In the genomic region with DNA sequence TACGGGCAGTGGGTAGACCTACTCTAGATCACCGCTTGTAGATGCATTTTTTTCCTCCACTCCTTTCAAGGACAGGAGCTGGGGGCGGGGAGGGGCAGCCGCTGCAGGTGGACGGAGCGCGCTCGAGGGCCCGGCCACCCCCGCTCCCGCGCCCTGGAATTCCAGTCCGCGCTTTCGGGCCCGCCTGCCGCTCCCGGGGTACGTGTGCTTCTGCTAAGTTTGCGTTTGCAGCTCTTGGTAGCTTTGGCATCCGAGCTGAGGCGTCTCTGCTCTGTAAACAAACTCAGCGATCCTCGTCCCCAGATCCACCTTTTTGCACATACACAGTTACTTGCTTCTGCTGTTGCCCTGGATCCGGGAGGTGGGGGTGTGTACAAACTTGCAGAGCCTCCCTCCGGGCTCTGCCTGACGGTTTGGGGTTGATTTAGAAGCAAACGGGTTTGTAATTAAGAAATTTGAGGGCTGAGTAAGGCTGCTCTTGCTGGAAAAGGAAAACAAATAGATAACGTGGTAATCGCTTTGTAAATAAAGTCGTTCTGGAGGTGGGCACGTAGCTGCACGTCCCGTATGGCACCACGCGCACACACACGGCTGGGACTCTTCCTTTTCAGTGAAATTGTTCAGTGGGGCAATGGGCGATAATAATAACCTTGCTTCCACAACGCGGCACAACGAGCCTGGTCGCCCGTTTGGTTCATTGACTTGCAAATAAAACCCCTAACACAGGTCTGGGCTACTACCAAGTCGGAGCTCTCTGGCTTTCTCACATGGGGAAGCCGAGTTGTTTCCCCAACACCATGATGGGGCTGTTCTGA, we compare ENCODE assay signal across 8 cellular contexts. TPM values are rescaled to one million over a fixed set of nuclear protein-coding genes. Genes with fewer than 3 reads are reported as not detected.
DNase-seq lines count a peak whose midpoint lies in the region; ATAC-seq, FAIRE-seq and TF ChIP-seq lines count a peak whose summit lies in the region.

No MANE protein-coding gene starts in this region.

- POLR2A ChIA-PET in Caco-2 (lab: Charles Lee): interaction anchor here (0.6 to 2.1 kb wide), 22 partner anchors 11 to 752 kb away, joined by 3 to 19 read pairs (median 4); no protein-coding TSS in a partner anchor
- POLR2A ChIA-PET in endothelial cell of umbilical vein (lab: Charles Lee): interaction anchor here (0.6 to 4.2 kb wide), 18 partner anchors 116 to 1066 kb away, joined by 3 to 29 read pairs (median 4); no protein-coding TSS in a partner anchor

- peak overlapping the region; percentile 96 for H3K27ac ChIP-seq in HUES48 (ENCODE audit: low read depth, low read length)
- peak overlapping the region; percentile 89 for H3K27ac ChIP-seq in endothelial cell of umbilical vein (ENCODE audit: insufficient read depth, low read depth, low read length)

- no peaks in the 10 kb centered on the region for H3K27me3 Mint-ChIP-seq in Caco-2 (ENCODE audit: insufficient read depth, unreplicated experiment)

- no peaks in the 10 kb centered on the region for H3K9me3 Mint-ChIP-seq in Caco-2 (ENCODE audit: unreplicated experiment)

- TF ChIP-seq POLR2A in endothelial cell of umbilical vein (IDR thresholded peaks at IDR 0.05; ENCODE audit: low read depth, low read length): no peak

- H3K9me3 ChIP-seq in Caco-2: no peaks in the 10 kb centered on the region
- H3K9me3 ChIP-seq in HUES48 (ENCODE audit: control insufficient read depth, insufficient read depth, low read length): no peaks in the 10 kb centered on the region
- no peaks in the 10 kb centered on the region for H3K9me3 ChIP-seq in NT2/D1 (ENCODE audit: insufficient read depth, low read length)
- H3K9me3 ChIP-seq in endothelial cell of umbilical vein (replicated peaks; ENCODE audit: control insufficient read depth, insufficient read depth, low read length): no peaks in the 10 kb centered on the region

- H3K9me1 ChIP-seq in endothelial cell of umbilical vein (replicated peaks; ENCODE audit: control insufficient read depth, extremely low read depth, insufficient read depth, low read length): no peaks in the 10 kb centered on the region

- CTCF ChIA-PET in Caco-2 (lab: Charles Lee) (interaction anchor here (0.6 to 1.9 kb wide), 7 partner anchors 11 to 478 kb away, joined by 3 to 11 read pairs (median 6); no protein-coding TSS in a partner anchor), endothelial cell of umbilical vein (lab: Charles Lee) (interaction anchor here (1.1 to 3.0 kb wide), 14 partner anchors 9 to 1546 kb away, joined by 3 to 20 read pairs (median 6); no protein-coding TSS in a partner anchor)

- peak overlapping the region; percentile 92 for H3K4me2 ChIP-seq in endothelial cell of umbilical vein (ENCODE audit: insufficient read depth, low read length)

- peak; percentile 86 for FAIRE-seq in endothelial cell of umbilical vein (lab: Jason Lieb, UNC)

- H3K79me2 ChIP-seq in endothelial cell of umbilical vein (ENCODE audit: control insufficient read depth, insufficient read depth, low read length): peaks cover 33% of the 10 kb centered on the region

- H3K27me3 ChIP-seq in Caco-2 (replicated peaks; ENCODE audit: control insufficient read depth, insufficient read depth, low read length) (no peaks in the 10 kb centered on the region), HUES48 (ENCODE audit: control insufficient read depth, insufficient read depth, low read length) (no peaks in the 10 kb centered on the region), NT2/D1 (ENCODE audit: insufficient read depth, insufficient read length) (no peaks in the 10 kb centered on the region), endothelial cell of umbilical vein (ENCODE audit: control insufficient read depth in 2 of 2, insufficient read depth in 2 of 2, low read length in 2 of 2) (no peaks in the 10 kb centered on the region)

- TSS peak; percentile 89 for BruUV-seq in Caco-2 (replicated peaks; lab: Mats Ljungman, UMichigan)
- BruUV-seq in endothelial cell of umbilical vein (replicated peaks; lab: Mats Ljungman, UMichigan): TSS peak; percentile 67

- intact Hi-C loops in Caco-2 (cut with micrococcal nuclease; ENCODE audit: unreplicated experiment) (loop anchor here (1.0 to 5.0 kb wide), 10 partner anchors 57 to 551 kb away; no protein-coding TSS in a partner anchor), endothelial cell of umbilical vein (cut with micrococcal nuclease) (loop anchor here (1.0 to 10.0 kb wide), 11 partner anchors 27 to 1949 kb away; no protein-coding TSS in a partner anchor)

- H3K4me3 ChIP-seq in Caco-2 (ENCODE audit: low read depth, low read length) (peak overlapping the region; percentile 90), HUES48 (ENCODE audit: low read depth, low read length) (peak overlapping the region; percentile 89), NT2/D1 (ENCODE audit: insufficient read length, low read depth) (peak overlapping the region; percentile 94), endothelial cell of umbilical vein (replicated peaks in 1 of 3; ENCODE audit: insufficient read depth in 1 of 3, low read depth in 1 of 3, low read length in 3 of 3) (peak overlapping the region; percentile 57 to 93 (median 62))

- peaks cover 41% of the 10 kb centered on the region for H3K4me1 Mint-ChIP-seq in Caco-2 (ENCODE audit: low read depth, unreplicated experiment)

- peaks cover 3% of the 10 kb centered on the region; the same call in 1 of the 2 replicates for H3K36me3 ChIP-seq in Caco-2 (ENCODE audit: control insufficient read depth, insufficient read depth, low read length)
- H3K36me3 ChIP-seq in HUES48 (ENCODE audit: control insufficient read depth, insufficient read depth, low read length): peaks cover 17% of the 10 kb centered on the region
- peaks cover 25% of the 10 kb centered on the region for H3K36me3 ChIP-seq in NT2/D1 (ENCODE audit: insufficient read depth, insufficient read length, low read length)
- no peaks in the 10 kb centered on the region for H3K36me3 ChIP-seq in endothelial cell of umbilical vein (ENCODE audit: control insufficient read depth in 2 of 2, extremely low read depth in 1 of 2, insufficient read depth in 2 of 2, low read length in 2 of 2)

- no peaks in the 10 kb centered on the region for H4K20me1 ChIP-seq in endothelial cell of umbilical vein (replicated peaks; ENCODE audit: control insufficient read depth, extremely low read depth, insufficient read depth, low read length)

- peak; percentile 46 for ATAC-seq in GM21390 (IDR thresholded peaks at IDR 0.05; ENCODE audit: unreplicated experiment)

- peaks cover 58% of the 10 kb centered on the region for H3K36me3 Mint-ChIP-seq in Caco-2 (ENCODE audit: insufficient read depth, unreplicated experiment)

- H3K4me1 ChIP-seq in Caco-2 (peaks cover 50% of the 10 kb centered on the region), HUES48 (ENCODE audit: control insufficient read depth, insufficient read depth, low read length) (peaks cover 27% of the 10 kb centered on the region), NT2/D1 (ENCODE audit: insufficient read depth, insufficient read length) (no peaks in the 10 kb centered on the region), endothelial cell of umbilical vein (ENCODE audit: control insufficient read depth, extremely low read depth, insufficient read depth, low read length) (peaks cover 23% of the 10 kb centered on the region)

- peak overlapping the region; percentile 95 for H3K27ac Mint-ChIP-seq in Caco-2 (ENCODE audit: unreplicated experiment)

- TF ChIP-seq CTCF in Caco-2 (IDR thresholded peaks at IDR 0.05; ENCODE audit: insufficient read depth in 1 of 2, low read depth in 1 of 2, low read length in 1 of 2, severe bottlenecking in 1 of 2, unreplicated experiment in 1 of 2): no peak
- TF ChIP-seq CTCF in endothelial cell of umbilical vein (IDR thresholded peaks at IDR 0.05; ENCODE audit: extremely low read depth in 1 of 2, insufficient read depth in 1 of 2, low read depth in 1 of 2, low read length in 2 of 2): no peak

- DNase-seq in Caco-2: peak; percentile 95 to 96
- peak; percentile 84 for DNase-seq in NT2/D1 (ENCODE audit: low read depth, low spot score)
- peak; percentile 63 for DNase-seq in activated CD8-positive, alpha-beta memory T cell treated with anti-CD3 and anti-CD28 coated beads, Interleukin-2, amount 50 U/mL, for 24 hours (ENCODE audit: extremely low read depth)
- DNase-seq in endothelial cell of umbilical vein (ENCODE audit: low read depth, low spot score): peak; percentile 94
- DNase-seq in middle frontal gyrus (ENCODE audit: extremely low spot score, low spot score): peak; percentile 82
- DNase-seq in stimulated activated CD8-positive, alpha-beta memory T cell treated with anti-CD3 and anti-CD28 coated beads, Interleukin-2, amount 100 ng/mL, for 1 hour (ENCODE audit: low read depth in 2 of 2): peak; percentile 57 to 64

- peak overlapping the region; percentile 89 for H3K9ac ChIP-seq in HUES48 (ENCODE audit: low read depth, low read length)
- H3K9ac ChIP-seq in NT2/D1 (ENCODE audit: insufficient read length, low read depth): peak overlapping the region; percentile 86
- peak overlapping the region; percentile 95 for H3K9ac ChIP-seq in endothelial cell of umbilical vein (replicated peaks; ENCODE audit: extremely low read depth, insufficient read depth, low read length)

- peak overlapping the region; percentile 99 for H3K4me3 Mint-ChIP-seq in Caco-2 (ENCODE audit: unreplicated experiment)

- H2AFZ ChIP-seq in endothelial cell of umbilical vein (ENCODE audit: low read depth, low read length): peak overlapping the region; percentile 93

- dilution Hi-C loops in endothelial cell of umbilical vein (cut with MboI; ENCODE audit: extremely low pct_ligation_motif_present, low sequenced_read_pairs): no loop called here

TF ChIP-seq in endothelial cell of umbilical vein, 7 proteins besides CTCF, POLR2A, EP300 and RAD21 (continues in another document):
- TF ChIP-seq FOS (IDR thresholded peaks at IDR 0.05; ENCODE audit: borderline replicate concordance, insufficient read depth, low read length): no peak
- no peak for TF ChIP-seq POLR2AphosphoS5 (IDR thresholded peaks at IDR 0.05; ENCODE audit: insufficient read depth, low read depth, low read length)
- no peak for TF ChIP-seq JUN (IDR thresholded peaks at IDR 0.05; ENCODE audit: borderline replicate concordance, insufficient read depth, insufficient read length, low read depth)
- no peak for TF ChIP-seq EZH2 (IDR thresholded peaks at IDR 0.05; ENCODE audit: borderline replicate concordance, low read depth, low read length, severe bottlenecking)
- no peak for TF ChIP-seq GATA2 (IDR thresholded peaks at IDR 0.05; ENCODE audit: insufficient read depth, insufficient read length, low read depth, low read length)
- TF ChIP-seq MYC (IDR thresholded peaks at IDR 0.05; ENCODE audit: low read depth, low read length): no peak

RNA-seq across cellular contexts. Expression of gene CITED2, which starts 1.0 kb away (rescaled TPM):
- total RNA-seq in Caco-2 (2022) (78.0 and 78.6 TPM in 2 replicates), endothelial cell of umbilical vein (81.1 and 82.3 TPM in 2 replicates)
- polyA plus RNA-seq in endothelial cell of umbilical vein: 85.7 and 155 TPM in 2 replicates
- polyA plus RNA-seq in endothelial cell of umbilical vein (2011; cell fraction: cytosol; rRNA removed): 43.6 and 59.9 TPM in 2 replicates
- polyA plus RNA-seq in endothelial cell of umbilical vein (2011; cell fraction: nucleus; rRNA removed): 49.1 and 61.5 TPM in 2 replicates
- polyA plus RNA-seq in endothelial cell of umbilical vein (2012): 104 and 193 TPM in 2 replicates
- polyA minus RNA-seq in endothelial cell of umbilical vein: 25.1 and 36.8 TPM in 2 replicates
- 30.2 TPM for polyA minus RNA-seq in endothelial cell of umbilical vein (2011; cell fraction: cytosol; rRNA and poly(A)+ RNA removed)
- polyA minus RNA-seq in endothelial cell of umbilical vein (2011; cell fraction: nucleus; rRNA and poly(A)+ RNA removed): 25.8 and 50.1 TPM in 2 replicates

Comparison
In these comparisons a context has a peak if more than half of its experiments do, and no peak if none do; other contexts are left out.
1. Peak in every context shown above with its lines: DNase-seq, ATAC-seq, H3K4me3 ChIP-seq and H3K27ac ChIP-seq.